In the genomic region with DNA sequence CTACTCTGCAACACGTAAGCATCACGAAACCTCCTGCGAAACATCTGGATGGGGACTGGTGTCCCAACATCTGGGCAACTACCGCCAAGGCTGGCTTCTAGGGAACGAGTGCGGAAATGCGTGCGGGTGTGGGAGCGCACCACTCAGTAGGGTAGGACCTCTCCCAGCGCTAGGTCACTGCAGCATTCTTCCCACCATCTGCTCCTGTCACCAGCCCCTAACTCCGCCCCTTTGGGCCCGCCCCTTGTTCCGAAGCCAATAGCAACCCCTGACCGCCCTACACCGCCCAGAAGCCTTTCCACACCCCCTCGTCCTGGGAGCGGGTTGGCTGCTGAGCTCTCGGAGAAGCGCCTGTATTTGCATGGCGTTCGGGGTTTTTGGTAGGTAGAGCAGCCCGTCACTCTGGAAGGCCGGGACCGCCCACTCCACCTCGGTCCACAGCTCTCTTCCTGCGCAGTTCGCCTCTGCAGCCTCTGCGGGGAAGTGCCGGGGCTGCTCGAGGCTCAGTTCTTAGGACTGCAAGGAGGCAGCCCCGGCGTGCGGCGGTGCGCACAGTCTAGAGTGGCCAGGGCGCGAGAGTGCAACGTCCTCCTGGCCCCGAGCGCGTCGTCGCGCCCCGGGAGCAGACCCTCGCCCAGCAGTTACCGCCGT, we compare ENCODE assay signal across 1 cellular context.
TF ChIP-seq lines count a peak whose summit lies in the region.

Gene HS3ST3B1, plus strand, starts transcription at position 454 of the 651 bp plus-strand sequence. CDS start 438 bp downstream, outside the sequence.

TF ChIP-seq in HEK293, 187 proteins besides CTCF, POLR2A, EP300 and RAD21 (continued from another document and continues in another):
- no peak for TF ChIP-seq SCRT1 (tag by site-specific recombination; IDR thresholded peaks at IDR 0.05; ENCODE audit: borderline replicate concordance)
- TF ChIP-seq ZXDB (tag by site-specific recombination; IDR thresholded peaks at IDR 0.05) = 0 out of 2 replicates have a peak, but pooled peaks have one; percentile 2
- TF ChIP-seq ZNF174 (tag by site-specific recombination; IDR thresholded peaks at IDR 0.05) = no peak
- TF ChIP-seq ZNF140 (tag by site-specific recombination; IDR thresholded peaks at IDR 0.05) = no peak
- 0 out of 2 replicates have a peak, but pooled peaks have one; percentile 20 for TF ChIP-seq ZBTB44 (tag by site-specific recombination; IDR thresholded peaks at IDR 0.05)
- TF ChIP-seq SCRT2 (tag by site-specific recombination; IDR thresholded peaks at IDR 0.05) = no peak
- TF ChIP-seq ZNF677 (tag by site-specific recombination; IDR thresholded peaks at IDR 0.05) = no peak
- TF ChIP-seq HOXA7 (CRISPR knock-in tag; IDR thresholded peaks at IDR 0.05; ENCODE audit: borderline replicate concordance) = no peak
- TF ChIP-seq ZNF555 (tag by site-specific recombination; conservative IDR thresholded peaks at IDR 0.05) = no peak
- peak; percentile 20; the same call in 1 of the 2 replicates for TF ChIP-seq INSM2 (tag by site-specific recombination; IDR thresholded peaks at IDR 0.05)
- no peak for TF ChIP-seq ZNF558 (tag by site-specific recombination; IDR thresholded peaks at IDR 0.05)
- TF ChIP-seq ZNF670 (tag by site-specific recombination; IDR thresholded peaks at IDR 0.05; ENCODE audit: low read depth) = no peak
- no peak for TF ChIP-seq ZNF501 (tag by site-specific recombination; IDR thresholded peaks at IDR 0.05)
- no peak for TF ChIP-seq ZNF624 (tag by site-specific recombination; IDR thresholded peaks at IDR 0.05)
- TF ChIP-seq ZNF157 (tag by site-specific recombination; IDR thresholded peaks at IDR 0.05) = no peak
- TF ChIP-seq ZNF280D (tag by site-specific recombination; IDR thresholded peaks at IDR 0.05) = no peak
- TF ChIP-seq, protein P1, sequence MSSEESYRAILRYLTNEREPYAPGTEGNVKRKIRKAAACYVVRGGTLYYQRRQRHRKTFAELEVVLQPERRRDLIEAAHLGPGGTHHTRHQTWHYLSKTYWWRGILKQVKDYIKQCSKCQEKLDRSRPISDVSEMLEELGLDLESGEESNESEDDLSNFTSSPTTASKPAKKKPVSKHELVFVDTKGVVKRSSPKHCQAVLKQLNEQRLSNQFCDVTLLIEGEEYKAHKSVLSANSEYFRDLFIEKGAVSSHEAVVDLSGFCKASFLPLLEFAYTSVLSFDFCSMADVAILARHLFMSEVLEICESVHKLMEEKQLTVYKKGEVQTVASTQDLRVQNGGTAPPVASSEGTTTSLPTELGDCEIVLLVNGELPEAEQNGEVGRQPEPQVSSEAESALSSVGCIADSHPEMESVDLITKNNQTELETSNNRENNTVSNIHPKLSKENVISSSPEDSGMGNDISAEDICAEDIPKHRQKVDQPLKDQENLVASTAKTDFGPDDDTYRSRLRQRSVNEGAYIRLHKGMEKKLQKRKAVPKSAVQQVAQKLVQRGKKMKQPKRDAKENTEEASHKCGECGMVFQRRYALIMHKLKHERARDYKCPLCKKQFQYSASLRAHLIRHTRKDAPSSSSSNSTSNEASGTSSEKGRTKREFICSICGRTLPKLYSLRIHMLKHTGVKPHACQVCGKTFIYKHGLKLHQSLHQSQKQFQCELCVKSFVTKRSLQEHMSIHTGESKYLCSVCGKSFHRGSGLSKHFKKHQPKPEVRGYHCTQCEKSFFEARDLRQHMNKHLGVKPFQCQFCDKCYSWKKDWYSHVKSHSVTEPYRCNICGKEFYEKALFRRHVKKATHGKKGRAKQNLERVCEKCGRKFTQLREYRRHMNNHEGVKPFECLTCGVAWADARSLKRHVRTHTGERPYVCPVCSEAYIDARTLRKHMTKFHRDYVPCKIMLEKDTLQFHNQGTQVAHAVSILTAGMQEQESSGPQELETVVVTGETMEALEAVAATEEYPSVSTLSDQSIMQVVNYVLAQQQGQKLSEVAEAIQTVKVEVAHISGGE (tag by site-specific recombination; conservative IDR thresholded peaks at IDR 0.05; ENCODE audit: low read depth) = peak; percentile 51
- no peak for TF ChIP-seq YY2 (tag by site-specific recombination; IDR thresholded peaks at IDR 0.05)
- TF ChIP-seq ZNF660 (tag by site-specific recombination; IDR thresholded peaks at IDR 0.05) = peak; percentile 53
- TF ChIP-seq ZSCAN16 (tag by site-specific recombination; IDR thresholded peaks at IDR 0.05) = no peak
- no peak for TF ChIP-seq ZNF473 (tag by site-specific recombination; IDR thresholded peaks at IDR 0.05)
- peak; percentile 79 for TF ChIP-seq ZSCAN4 (tag by site-specific recombination; IDR thresholded peaks at IDR 0.05)
- TF ChIP-seq ZNF623 (tag by site-specific recombination; IDR thresholded peaks at IDR 0.05) = no peak
- TF ChIP-seq ZNF426 (tag by site-specific recombination; IDR thresholded peaks at IDR 0.05) = no peak
- no peak for TF ChIP-seq ZNF544 (tag by site-specific recombination; IDR thresholded peaks at IDR 0.05)
- 0 out of 2 replicates have a peak, but pooled peaks have one; percentile 23 for TF ChIP-seq ZNF596 (tag by site-specific recombination; IDR thresholded peaks at IDR 0.05)
- TF ChIP-seq, protein P2, sequence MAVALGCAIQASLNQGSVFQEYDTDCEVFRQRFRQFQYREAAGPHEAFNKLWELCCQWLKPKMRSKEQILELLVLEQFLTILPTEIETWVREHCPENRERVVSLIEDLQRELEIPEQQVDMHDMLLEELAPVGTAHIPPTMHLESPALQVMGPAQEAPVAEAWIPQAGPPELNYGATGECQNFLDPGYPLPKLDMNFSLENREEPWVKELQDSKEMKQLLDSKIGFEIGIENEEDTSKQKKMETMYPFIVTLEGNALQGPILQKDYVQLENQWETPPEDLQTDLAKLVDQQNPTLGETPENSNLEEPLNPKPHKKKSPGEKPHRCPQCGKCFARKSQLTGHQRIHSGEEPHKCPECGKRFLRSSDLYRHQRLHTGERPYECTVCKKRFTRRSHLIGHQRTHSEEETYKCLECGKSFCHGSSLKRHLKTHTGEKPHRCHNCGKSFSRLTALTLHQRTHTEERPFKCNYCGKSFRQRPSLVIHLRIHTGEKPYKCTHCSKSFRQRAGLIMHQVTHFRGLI (tag by site-specific recombination; IDR thresholded peaks at IDR 0.05) = no peak
- TF ChIP-seq, protein P3, sequence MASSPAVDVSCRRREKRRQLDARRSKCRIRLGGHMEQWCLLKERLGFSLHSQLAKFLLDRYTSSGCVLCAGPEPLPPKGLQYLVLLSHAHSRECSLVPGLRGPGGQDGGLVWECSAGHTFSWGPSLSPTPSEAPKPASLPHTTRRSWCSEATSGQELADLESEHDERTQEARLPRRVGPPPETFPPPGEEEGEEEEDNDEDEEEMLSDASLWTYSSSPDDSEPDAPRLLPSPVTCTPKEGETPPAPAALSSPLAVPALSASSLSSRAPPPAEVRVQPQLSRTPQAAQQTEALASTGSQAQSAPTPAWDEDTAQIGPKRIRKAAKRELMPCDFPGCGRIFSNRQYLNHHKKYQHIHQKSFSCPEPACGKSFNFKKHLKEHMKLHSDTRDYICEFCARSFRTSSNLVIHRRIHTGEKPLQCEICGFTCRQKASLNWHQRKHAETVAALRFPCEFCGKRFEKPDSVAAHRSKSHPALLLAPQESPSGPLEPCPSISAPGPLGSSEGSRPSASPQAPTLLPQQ (tag by site-specific recombination; IDR thresholded peaks at IDR 0.05) = no peak
- no peak for TF ChIP-seq REPIN1 (tag by site-specific recombination; IDR thresholded peaks at IDR 0.05; ENCODE audit: low read depth)
- no peak for TF ChIP-seq SETDB1 (IDR thresholded peaks at IDR 0.05; ENCODE audit: insufficient read length, low read length)
- TF ChIP-seq ZNF239 (tag by site-specific recombination; IDR thresholded peaks at IDR 0.05) = no peak
- TF ChIP-seq ZSCAN30 (tag by site-specific recombination; IDR thresholded peaks at IDR 0.05) = no peak; the same call in 1 of the 2 replicates
- TF ChIP-seq SALL2 (tag by site-specific recombination; IDR thresholded peaks at IDR 0.05; ENCODE audit: borderline replicate concordance) = no peak
- TF ChIP-seq KLF8 (tag by site-specific recombination; IDR thresholded peaks at IDR 0.05) = peak; percentile 74; the same call in 1 of the 2 replicates
- peak; percentile 62; the same call in 1 of the 2 replicates for TF ChIP-seq ZNF76 (tag by site-specific recombination; IDR thresholded peaks at IDR 0.05; ENCODE audit: borderline replicate concordance, low read depth)
- no peak for TF ChIP-seq BCL6B (tag by site-specific recombination; IDR thresholded peaks at IDR 0.05)
- peak; percentile 100 for TF ChIP-seq KLF10 (tag by site-specific recombination; IDR thresholded peaks at IDR 0.05)
- TF ChIP-seq, protein P4, sequence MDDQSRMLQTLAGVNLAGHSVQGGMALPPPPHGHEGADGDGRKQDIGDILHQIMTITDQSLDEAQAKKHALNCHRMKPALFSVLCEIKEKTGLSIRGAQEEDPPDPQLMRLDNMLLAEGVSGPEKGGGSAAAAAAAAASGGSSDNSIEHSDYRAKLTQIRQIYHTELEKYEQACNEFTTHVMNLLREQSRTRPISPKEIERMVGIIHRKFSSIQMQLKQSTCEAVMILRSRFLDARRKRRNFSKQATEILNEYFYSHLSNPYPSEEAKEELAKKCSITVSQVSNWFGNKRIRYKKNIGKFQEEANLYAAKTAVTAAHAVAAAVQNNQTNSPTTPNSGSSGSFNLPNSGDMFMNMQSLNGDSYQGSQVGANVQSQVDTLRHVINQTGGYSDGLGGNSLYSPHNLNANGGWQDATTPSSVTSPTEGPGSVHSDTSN (CRISPR knock-in tag; IDR thresholded peaks at IDR 0.05) = peak; percentile 88; the same call in 1 of the 2 replicates
- TF ChIP-seq ZNF777 (tag by site-specific recombination; IDR thresholded peaks at IDR 0.05; ENCODE audit: borderline replicate concordance) = no peak
- no peak for TF ChIP-seq KLF7 (tag by site-specific recombination; IDR thresholded peaks at IDR 0.05; ENCODE audit: borderline replicate concordance)
- TF ChIP-seq FEZF1 (tag by site-specific recombination; IDR thresholded peaks at IDR 0.05) = no peak
- no peak for TF ChIP-seq ZNF138 (tag by site-specific recombination; IDR thresholded peaks at IDR 0.05; ENCODE audit: borderline replicate concordance)
